Comparison of ENCODE assay signal across 11 cellular contexts in genomic region chr18:5891361-5892215, GRCh38. TPM values are rescaled to one million over a fixed set of nuclear protein-coding genes. Genes with fewer than 3 reads are reported as not detected.
DNase-seq lines count a peak whose midpoint lies in the region; ATAC-seq and TF ChIP-seq lines count a peak whose summit lies in the region.
"Had no signal": no experiment of that assay in that cellular context is flagged by ENCODE, and none has a peak within 500 bp of the region (broad histone marks: within the 10 kb centered on the region; RNA-seq: fewer than 3 reads in every experiment).

No MANE protein-coding gene starts in this region.

- 66% methylated on average over 46 of the region's 60 CpGs for WGBS in suprapubic skin

- no peak overlapping the region for H3K27ac Mint-ChIP-seq in activated naive CD4-positive, alpha-beta T cell treated with anti-CD3 and anti-CD28 coated beads, Interleukin-2, amount 50 U/mL, for 24 hours
- H3K27ac Mint-ChIP-seq in memory B cell = no peak overlapping the region
- H3K27ac Mint-ChIP-seq: activated CD4-positive, alpha-beta memory T cell treated with anti-CD3 and anti-CD28 coated beads for 36 hours had no signal

- no peak overlapping the region for H3K27ac ChIP-seq in ascending aorta
- H3K27ac ChIP-seq in suprapubic skin = no peak overlapping the region
- H3K27ac ChIP-seq: ovary had no signal

- H3K4me3 Mint-ChIP-seq in activated naive CD4-positive, alpha-beta T cell treated with anti-CD3 and anti-CD28 coated beads, Interleukin-2, amount 50 U/mL, for 24 hours = peak overlapping the region; percentile 30
- H3K4me3 Mint-ChIP-seq in memory B cell = peak overlapping the region; percentile 14
- H3K4me3 Mint-ChIP-seq: activated CD4-positive, alpha-beta memory T cell treated with anti-CD3 and anti-CD28 coated beads for 36 hours had no signal

- DNase-seq in activated naive CD4-positive, alpha-beta T cell (lab: John Stamatoyannopoulos, UW) = no peak
- DNase-seq in ascending aorta (ENCODE audit: low spot score in 2 of 2) (no peak), memory B cell (ENCODE audit: low spot score in 2 of 2) (no peak), suprapubic skin (ENCODE audit: low spot score in 2 of 2) (no peak)
- DNase-seq: activated CD4-positive, alpha-beta memory T cell treated with anti-CD3 and anti-CD28 coated beads for 36 hours; NCI-H1436 treated with DMSO at 0.1 percent for 48 hours had no signal

- H3K27me3 Mint-ChIP-seq in activated naive CD4-positive, alpha-beta T cell treated with anti-CD3 and anti-CD28 coated beads, Interleukin-2, amount 50 U/mL, for 24 hours = peaks cover 49% of the 10 kb centered on the region
- H3K27me3 Mint-ChIP-seq in memory B cell = peaks cover 18% of the 10 kb centered on the region

- H3K4me3 ChIP-seq in ascending aorta = peak overlapping the region; percentile 53 to 64
- peak overlapping the region; percentile 64 for H3K4me3 ChIP-seq in suprapubic skin

- H3K9me3 Mint-ChIP-seq in activated naive CD4-positive, alpha-beta T cell treated with anti-CD3 and anti-CD28 coated beads, Interleukin-2, amount 50 U/mL, for 24 hours = no peaks in the 10 kb centered on the region
- no peaks in the 10 kb centered on the region for H3K9me3 Mint-ChIP-seq in memory B cell
- H3K9me3 Mint-ChIP-seq: activated CD4-positive, alpha-beta memory T cell treated with anti-CD3 and anti-CD28 coated beads for 36 hours had no signal

- ATAC-seq in memory B cell (ENCODE audit: low read depth) (no peak), GM21737 (IDR thresholded peaks at IDR 0.05; ENCODE audit: unreplicated experiment) (no peak), HG03175 (IDR thresholded peaks at IDR 0.05; ENCODE audit: unreplicated experiment) (no peak), HG02870 (IDR thresholded peaks at IDR 0.05; ENCODE audit: unreplicated experiment) (no peak)

- H3K27me3 ChIP-seq in ascending aorta (peaks cover 15% of the 10 kb centered on the region), suprapubic skin (peaks cover 65% of the 10 kb centered on the region)
- H3K27me3 ChIP-seq: ovary had no signal

- H3K4me1 ChIP-seq in ascending aorta (peaks cover 0 to 4% of the 10 kb centered on the region in 2 donors), suprapubic skin (peaks cover 38% of the 10 kb centered on the region)

- intact Hi-C loops in ascending aorta (cut with DNase I) = no loop called here

- no peak for TF ChIP-seq POLR2A in suprapubic skin (IDR thresholded peaks at IDR 0.05)

- TF ChIP-seq EP300 in suprapubic skin (IDR thresholded peaks at IDR 0.05) = no peak

- TF ChIP-seq CTCF in ascending aorta (IDR thresholded peaks at IDR 0.05) (no peak), suprapubic skin (IDR thresholded peaks at IDR 0.05) (no peak)

- H3K36me3 Mint-ChIP-seq in activated naive CD4-positive, alpha-beta T cell treated with anti-CD3 and anti-CD28 coated beads, Interleukin-2, amount 50 U/mL, for 24 hours = no peaks in the 10 kb centered on the region
- H3K36me3 Mint-ChIP-seq in memory B cell = no peaks in the 10 kb centered on the region
- H3K36me3 Mint-ChIP-seq: activated CD4-positive, alpha-beta memory T cell treated with anti-CD3 and anti-CD28 coated beads for 36 hours had no signal

- H3K9me3 ChIP-seq in ascending aorta (no peaks in the 10 kb centered on the region), suprapubic skin (no peaks in the 10 kb centered on the region)
- H3K9me3 ChIP-seq: ovary had no signal

- peaks cover 14% of the 10 kb centered on the region for H3K4me1 Mint-ChIP-seq in activated naive CD4-positive, alpha-beta T cell treated with anti-CD3 and anti-CD28 coated beads, Interleukin-2, amount 50 U/mL, for 24 hours
- peaks cover 5% of the 10 kb centered on the region for H3K4me1 Mint-ChIP-seq in memory B cell

- H3K36me3 ChIP-seq in ascending aorta (no peaks in the 10 kb centered on the region), suprapubic skin (no peaks in the 10 kb centered on the region)
- H3K36me3 ChIP-seq: ovary had no signal

RNA-seq across cellular contexts. Expression of gene TMEM200C, which starts 3.7 kb away (rescaled TPM):
- total RNA-seq in ascending aorta = under 0.01 TPM
- total RNA-seq in suprapubic skin = 1 to 10 TPM in 2 of 4 donors, under 1 TPM in 1, not detected in 1; 0.08 to 1.4 (median 1.3) TPM
- total RNA-seq: activated CD4-positive, alpha-beta memory T cell treated with anti-CD3 and anti-CD28 coated beads for 36 hours had no signal
